Comparison of ENCODE assay signal across 1 cellular context in genomic region chr20:5000263-5001173, GRCh38.
TF ChIP-seq lines count a peak whose summit lies in the region.

No MANE protein-coding gene starts in this region.

TF ChIP-seq in SK-N-SH, 30 proteins besides CTCF, POLR2A, EP300 and RAD21 (continued from another document):
- TF ChIP-seq IRF3 (IDR thresholded peaks at IDR 0.05; ENCODE audit: low read depth, low read length) (no peak), FOXJ3 (CRISPR knock-in tag; IDR thresholded peaks at IDR 0.05) (no peak), USF1 (IDR thresholded peaks at IDR 0.05; ENCODE audit: borderline replicate concordance, low read depth) (peak; percentile 74; the same call in 1 of the 2 replicates), SIN3A (IDR thresholded peaks at IDR 0.05; ENCODE audit: borderline replicate concordance, low read depth, low read length) (no peak), PBX3 (IDR thresholded peaks at IDR 0.05) (no peak), REST (IDR thresholded peaks at IDR 0.05; ENCODE audit: low read depth, low read length) (no peak), TAF1 (IDR thresholded peaks at IDR 0.05; ENCODE audit: borderline replicate concordance, low read depth, low read length) (no peak), SMC3 (IDR thresholded peaks at IDR 0.05; ENCODE audit: low read depth, low read length) (no peak), CHD2 (IDR thresholded peaks at IDR 0.05; ENCODE audit: low read length, partially characterized antibody) (no peak)
